Comparison of ENCODE assay signal across 1 cellular context in genomic region chr3:104133004-104133403, GRCh38.
TF ChIP-seq lines count a peak whose summit lies in the region.

No MANE protein-coding gene starts in this region.

TF ChIP-seq in H1, 55 proteins besides CTCF, POLR2A, EP300 and RAD21:
- TF ChIP-seq KDM1A (IDR thresholded peaks at IDR 0.05; ENCODE audit: borderline replicate concordance, low read length), result no peak
